ENCODE assay signal across 1 cellular context in genomic region chr6:41715779-41716515, GRCh38.
TF ChIP-seq lines count a peak whose summit lies in the region.

No MANE protein-coding gene starts in this region.

TF ChIP-seq in HCT116, 20 proteins besides CTCF, POLR2A, EP300 and RAD21:
- TF ChIP-seq FOSL1 (IDR thresholded peaks at IDR 0.05; ENCODE audit: low read depth): no peak
- TF ChIP-seq REST (IDR thresholded peaks at IDR 0.05; ENCODE audit: low read depth): no peak
- no peak for TF ChIP-seq JUND (IDR thresholded peaks at IDR 0.05)
- no peak for TF ChIP-seq SRF (IDR thresholded peaks at IDR 0.05; ENCODE audit: low read depth)
- no peak for TF ChIP-seq TCF7L2 (IDR thresholded peaks at IDR 0.05; ENCODE audit: borderline replicate concordance, extremely low read depth, insufficient read depth, insufficient read length)
- TF ChIP-seq MAX (IDR thresholded peaks at IDR 0.05): no peak
- no peak for TF ChIP-seq SIN3A (IDR thresholded peaks at IDR 0.05; ENCODE audit: low read depth)
- no peak for TF ChIP-seq EGR1 (IDR thresholded peaks at IDR 0.05; ENCODE audit: low read depth)
- no peak for TF ChIP-seq CBX3 (IDR thresholded peaks at IDR 0.05; ENCODE audit: low read depth)
- TF ChIP-seq ATF3 (IDR thresholded peaks at IDR 0.05): no peak
- TF ChIP-seq CEBPB (IDR thresholded peaks at IDR 0.05; ENCODE audit: low read depth): no peak
- TF ChIP-seq YY1 (IDR thresholded peaks at IDR 0.05; ENCODE audit: extremely low read depth, insufficient replicate concordance, low read depth, low read length): no peak
- TF ChIP-seq ZFX (IDR thresholded peaks at IDR 0.05): no peak
- TF ChIP-seq ELF1 (IDR thresholded peaks at IDR 0.05; ENCODE audit: borderline replicate concordance, low read depth): no peak
- no peak for TF ChIP-seq ZBTB33 (IDR thresholded peaks at IDR 0.05; ENCODE audit: extremely low read depth, insufficient replicate concordance, low read length)
- TF ChIP-seq SP1 (IDR thresholded peaks at IDR 0.05; ENCODE audit: low read depth): no peak
- TF ChIP-seq ZNF274 (IDR thresholded peaks at IDR 0.05; ENCODE audit: low read depth, low read length): no peak
